Comparison of ENCODE assay signal across 8 cellular contexts in genomic region chr2:204108301-204108700, GRCh38.
A peak's percentile ranks its signal among the peaks of the same experiment; 100 is the strongest.
DNase-seq lines count a peak whose midpoint lies in the region; ATAC-seq and TF ChIP-seq lines count a peak whose summit lies in the region.

No MANE protein-coding gene starts in this region.

- H3K9me3 ChIP-seq in fibroblast of lung (ENCODE audit: control insufficient read depth, insufficient read depth, low read depth, low read length) (no peaks in the 10 kb centered on the region), parathyroid adenoma (ENCODE audit: control insufficient read depth, low read length) (no peaks in the 10 kb centered on the region), testis (no peaks in the 10 kb centered on the region)

- no peak overlapping the region for H2AFZ ChIP-seq in fibroblast of lung (ENCODE audit: low read length)
- H2AFZ ChIP-seq in parathyroid adenoma = peak overlapping the region; percentile 77

- H3K4me3 ChIP-seq in fibroblast of lung (replicated peaks in 1 of 4; ENCODE audit: control extremely low read depth in 1 of 4, insufficient read depth in 1 of 4, low read depth in 3 of 4, low read length in 4 of 4) (no peak overlapping the region), parathyroid adenoma (ENCODE audit: low read depth, low read length) (no peak overlapping the region), testis (no peak overlapping the region)

- peak; percentile 18 to 19 for TF ChIP-seq CTCF in fibroblast of lung (conservative IDR thresholded peaks at IDR 0.05 in 1 of 2, IDR thresholded peaks at IDR 0.05 in 1 of 2; ENCODE audit: low read depth in 1 of 2, low read length in 2 of 2)
- peak; percentile 44 for TF ChIP-seq CTCF in parathyroid adenoma (IDR thresholded peaks at IDR 0.05)
- no peak for TF ChIP-seq CTCF in testis (IDR thresholded peaks at IDR 0.05)

- H3K4me2 ChIP-seq in fibroblast of lung (ENCODE audit: extremely low read depth, insufficient read depth, low read length) (no peak overlapping the region), parathyroid adenoma (ENCODE audit: low read length) (no peak overlapping the region)

- intact Hi-C loops in testis (cut with DNase I; ENCODE audit: low total_unique reads) = no loop called here

- no peaks in the 10 kb centered on the region for H3K27me3 ChIP-seq in fibroblast of lung (ENCODE audit: control insufficient read depth, insufficient read depth, low read length)
- no peaks in the 10 kb centered on the region for H3K27me3 ChIP-seq in parathyroid adenoma (ENCODE audit: control insufficient read depth, insufficient read depth, low read length)
- no peaks in the 10 kb centered on the region for H3K27me3 ChIP-seq in testis

- DNase-seq in AG08395 (ENCODE audit: low spot score) (peak; percentile 37), NAMALWA (ENCODE audit: low spot score) (peak; percentile 41), fibroblast of lung (ENCODE audit: low read depth in 2 of 2) (peak; percentile 4 to 14), testis (no peak), NCI-H1048 (lab: John Stamatoyannopoulos, UW) (no peak)
- peak; percentile 55 to 67 for DNase-seq in activated CD4-positive, alpha-beta T cell treated with anti-CD3 and anti-CD28 coated beads, Interleukin-2, amount 50 U/mL, for 48 hours

- H4K20me1 ChIP-seq in fibroblast of lung (ENCODE audit: control insufficient read depth, extremely low read depth, insufficient read depth, low read length) = no peaks in the 10 kb centered on the region

- H3K27ac ChIP-seq in fibroblast of lung (ENCODE audit: insufficient read depth, low read length) (no peak overlapping the region), parathyroid adenoma (peak overlapping the region; percentile 74), testis (no peak overlapping the region)

- ATAC-seq in GM18511 (IDR thresholded peaks at IDR 0.05; ENCODE audit: unreplicated experiment) = peak; percentile 50

- no peak for TF ChIP-seq POLR2A in testis (IDR thresholded peaks at IDR 0.05)

- H3K9ac ChIP-seq in fibroblast of lung (ENCODE audit: insufficient read depth, low read length) (no peak overlapping the region), parathyroid adenoma (no peak overlapping the region)

- 41 to 55% methylated on average over 3 of the region's 3 CpGs for WGBS in testis, 2 donors

- H3K36me3 ChIP-seq in fibroblast of lung (ENCODE audit: control insufficient read depth, insufficient read depth, low read length) (no peaks in the 10 kb centered on the region), parathyroid adenoma (ENCODE audit: control insufficient read depth, insufficient read depth, low read length) (no peaks in the 10 kb centered on the region), testis (ENCODE audit: low read depth, missing control alignments) (no peaks in the 10 kb centered on the region)

- no peaks in the 10 kb centered on the region for H3K79me2 ChIP-seq in fibroblast of lung (ENCODE audit: control insufficient read depth, insufficient read depth, low read length)
- H3K79me2 ChIP-seq in parathyroid adenoma = no peaks in the 10 kb centered on the region

- H3K4me1 ChIP-seq in fibroblast of lung (ENCODE audit: control insufficient read depth, extremely low read depth, insufficient read depth, low read length) (no peaks in the 10 kb centered on the region), parathyroid adenoma (peaks cover 27% of the 10 kb centered on the region), testis (peaks cover 10% of the 10 kb centered on the region)

Comparison
In these comparisons a context has a peak if more than half of its experiments do, and no peak if none do; other contexts are left out.
1. DNase-seq: peak in AG08395 (single experiment), NAMALWA (single experiment), activated CD4-positive, alpha-beta T cell treated with anti-CD3 and anti-CD28 coated beads, Interleukin-2, amount 50 U/mL, for 48 hours (2 of 2) and fibroblast of lung (2 of 2); none in testis (single experiment) and NCI-H1048 (single experiment).
2. CTCF ChIP-seq: peak in fibroblast of lung (2 of 2) and parathyroid adenoma (single experiment); none in testis (0 of 3).